In the genomic region with DNA sequence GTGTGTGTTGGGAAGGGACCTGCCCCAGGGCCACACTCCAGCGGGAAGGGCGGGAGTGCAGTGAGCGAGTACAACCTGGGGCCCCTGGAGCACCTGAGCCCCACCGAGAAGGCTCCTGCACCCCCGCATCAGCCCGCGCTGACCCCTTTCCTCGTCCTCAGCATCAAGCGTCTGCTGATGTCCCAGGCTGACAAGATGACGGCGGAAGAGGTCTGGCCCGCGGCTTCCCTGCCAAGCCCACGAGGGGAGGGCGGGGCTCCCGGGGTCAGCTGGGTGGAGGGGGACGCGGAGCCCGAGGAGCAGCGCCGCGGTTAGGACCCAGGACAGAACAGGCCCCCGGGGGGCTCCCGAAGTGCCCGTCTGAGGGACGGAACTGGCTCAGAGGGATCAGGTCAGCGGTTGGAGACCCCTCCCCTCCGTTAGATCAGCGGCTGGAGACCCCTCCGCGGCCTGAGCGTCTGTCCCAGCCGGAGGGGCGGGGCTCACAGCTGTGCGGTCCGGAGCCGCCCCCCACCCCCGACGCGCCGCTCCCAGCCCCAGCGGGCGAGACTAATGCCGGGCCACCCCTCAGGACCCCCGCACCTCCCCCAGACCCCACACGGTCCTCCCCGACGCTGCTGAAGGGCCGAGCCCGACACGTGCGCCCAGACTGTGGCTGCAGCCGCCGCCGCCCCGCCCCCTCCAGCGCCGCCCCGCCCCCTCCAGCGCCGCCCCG, we compare ENCODE assay signal across 8 cellular contexts. TPM values are rescaled to one million over a fixed set of nuclear protein-coding genes. Genes with fewer than 3 reads are reported as not detected.
DNase-seq lines count a peak whose midpoint lies in the region; ATAC-seq and TF ChIP-seq lines count a peak whose summit lies in the region.

No MANE protein-coding gene starts in this region.

- DNase-seq in GM12864 (ENCODE audit: low read depth) (no peak), NB4 (ENCODE audit: low read depth) (peak; percentile 77), right atrium auricular region (ENCODE audit: low spot score) (no peak), sigmoid colon (peak; percentile 89), HFFc6 (no peak), NCI-H1930 (lab: John Stamatoyannopoulos, UW) (no peak)
- peak; percentile 43 for DNase-seq in activated naive CD4-positive, alpha-beta T cell treated with anti-CD3 and anti-CD28 coated beads, Interleukin-2, amount 50 U/mL, for 16 hours

- H3K27me3 Mint-ChIP-seq in HFFc6 (ENCODE audit: insufficient read depth) = peaks cover 2% of the 10 kb centered on the region; the same call in 1 of the 2 replicates

- H3K27me3 ChIP-seq in right atrium auricular region = no peaks in the 10 kb centered on the region
- H3K27me3 ChIP-seq in sigmoid colon = peaks cover 8 to 55% (median 33%) of the 10 kb centered on the region in 3 donors

- no peaks in the 10 kb centered on the region for H3K36me3 Mint-ChIP-seq in HFFc6 (ENCODE audit: low read depth)

- H3K27ac Mint-ChIP-seq in HFFc6 = no peak overlapping the region

- no peaks in the 10 kb centered on the region for H3K4me1 Mint-ChIP-seq in HFFc6 (ENCODE audit: low read depth)

- TF ChIP-seq EP300 in sigmoid colon (IDR thresholded peaks at IDR 0.05) = no peak

- H3K27ac ChIP-seq in right atrium auricular region (peak overlapping the region in 1 of 2 donors; percentile 66), sigmoid colon (peak overlapping the region in 2 of 4 donors; percentile 35 to 47)

- H3K36me3 ChIP-seq in right atrium auricular region (no peaks in the 10 kb centered on the region), sigmoid colon (no peaks in the 10 kb centered on the region)

- H3K9me3 ChIP-seq in right atrium auricular region (no peaks in the 10 kb centered on the region), sigmoid colon (no peaks in the 10 kb centered on the region)

- H3K4me1 ChIP-seq in right atrium auricular region (peaks cover 0 to 32% of the 10 kb centered on the region in 2 donors), sigmoid colon (peaks cover 0 to 20% (median 9%) of the 10 kb centered on the region in 4 donors)

- intact Hi-C loops in sigmoid colon (cut with DNase I) = no loop called here

- peak overlapping the region; percentile 56 for H3K4me3 ChIP-seq in GM12864 (ENCODE audit: low read depth, low read length)
- peak overlapping the region; percentile 32 for H3K4me3 ChIP-seq in NB4 (ENCODE audit: low read depth, low read length)
- H3K4me3 ChIP-seq in right atrium auricular region = peak overlapping the region; percentile 51 to 65
- H3K4me3 ChIP-seq in sigmoid colon = peak overlapping the region; percentile 35 to 56 (median 44)

- TF ChIP-seq POLR2A in NB4 (IDR thresholded peaks at IDR 0.05; ENCODE audit: extremely low read depth, insufficient read length) (no peak), sigmoid colon (IDR thresholded peaks at IDR 0.05) (no peak)

- ATAC-seq in HG03139 (IDR thresholded peaks at IDR 0.05; ENCODE audit: unreplicated experiment) = no peak

- H3K9me3 Mint-ChIP-seq in HFFc6 = no peaks in the 10 kb centered on the region

- no peak overlapping the region for H3K4me3 Mint-ChIP-seq in HFFc6

- 27 to 28% methylated on average over 60 to 62 of the region's 62 CpGs for WGBS in sigmoid colon, 2 donors

- no peak for TF ChIP-seq CTCF in GM12864 (IDR thresholded peaks at IDR 0.05; ENCODE audit: low read depth, low read length, missing control alignments)
- no peak for TF ChIP-seq CTCF in NB4 (IDR thresholded peaks at IDR 0.05; ENCODE audit: low read depth, low read length)
- no peak for TF ChIP-seq CTCF in right atrium auricular region (IDR thresholded peaks at IDR 0.05)
- no peak for TF ChIP-seq CTCF in sigmoid colon (IDR thresholded peaks at IDR 0.05)
- no peak for TF ChIP-seq CTCF in HFFc6 (IDR thresholded peaks at IDR 0.05)

RNA-seq across cellular contexts. Expression of a gene that starts 6.7 kb away (rescaled TPM):
- 1 to 10 TPM; 3.2 to 3.6 TPM for total RNA-seq in right atrium auricular region
- 10 to 100 TPM in 2 of 4 donors, 1 to 10 TPM in 2; 5.7 to 11.7 (median 9.8) TPM for total RNA-seq in sigmoid colon
- polyA plus RNA-seq in sigmoid colon = 10 to 100 TPM; 19.2 to 29.7 (median 28.7) TPM
- total RNA-seq in HFFc6 (2021; fragmentation: NEBNext Ultra II Directional; extraction: Animal tissue kit (Norgen Biotek cat#: 25700)) = 10 to 100 TPM; 14.2 to 23.0 (median 18.8) TPM

RNA-seq across cellular contexts. Expression of a gene that starts 7.0 kb away (rescaled TPM):
- total RNA-seq in right atrium auricular region (100 to 1,000 TPM in 1 of 2 donors, 10 to 100 TPM in 1; 85.1 to 265 TPM), sigmoid colon (100 to 1,000 TPM; 104 to 244 (median 194) TPM)
- 1,000 to 10,000 TPM in 2 of 3 donors, 100 to 1,000 TPM in 1; 610 to 1,302 (median 1,156) TPM for polyA plus RNA-seq in sigmoid colon
- 100 to 1,000 TPM; 181 to 374 (median 290) TPM for total RNA-seq in HFFc6 (2021; fragmentation: NEBNext Ultra II Directional; extraction: Animal tissue kit (Norgen Biotek cat#: 25700))

RNA-seq across cellular contexts. Expression of a gene that starts 7.9 kb away (rescaled TPM):
- 10 to 100 TPM in 1 of 2 donors, 1 to 10 TPM in 1; 10.0 to 12.0 TPM for total RNA-seq in right atrium auricular region
- total RNA-seq in sigmoid colon = 1 to 10 TPM; 3.9 to 5.0 (median 4.5) TPM
- polyA plus RNA-seq in sigmoid colon = 1 to 10 TPM; 2.4 to 6.4 (median 4.6) TPM
- under 1 TPM in 5 of 6 experiments, not detected in 1; 0.13 to 0.62 (median 0.21) TPM for total RNA-seq in HFFc6 (2021; fragmentation: NEBNext Ultra II Directional; extraction: Animal tissue kit (Norgen Biotek cat#: 25700))

RNA-seq across cellular contexts. Expression of a gene that starts 24.5 kb away (rescaled TPM):
- total RNA-seq in right atrium auricular region = 10 to 100 TPM; 17.9 to 22.6 TPM
- 10 to 100 TPM; 26.4 to 60.1 (median 40.2) TPM for total RNA-seq in sigmoid colon
- 10 to 100 TPM; 15.6 to 52.9 (median 24.5) TPM for polyA plus RNA-seq in sigmoid colon
- 10 to 100 TPM; 28.5 to 34.5 (median 30.2) TPM for total RNA-seq in HFFc6 (2021; fragmentation: NEBNext Ultra II Directional; extraction: Animal tissue kit (Norgen Biotek cat#: 25700))

RNA-seq across cellular contexts. Expression of a gene that starts 55.7 kb away (rescaled TPM):
- total RNA-seq in right atrium auricular region = 1 to 10 TPM; 2.3 to 4.6 TPM
- total RNA-seq in sigmoid colon = 1 to 10 TPM in 2 of 4 donors, under 1 TPM in 1, not detected in 1; 0.41 to 5.4 (median 2.6) TPM
- polyA plus RNA-seq in sigmoid colon = 1 to 10 TPM in 1 of 3 donors, under 1 TPM in 2; under 0.01 to 4.1 (median 0.46) TPM
- total RNA-seq in HFFc6 (2021; fragmentation: NEBNext Ultra II Directional; extraction: Animal tissue kit (Norgen Biotek cat#: 25700)) = not detected

Comparison
In these comparisons a context has a peak if more than half of its experiments do, and no peak if none do; other contexts are left out.
1. DNase-seq: peak in NB4 (single experiment), activated naive CD4-positive, alpha-beta T cell treated with anti-CD3 and anti-CD28 coated beads, Interleukin-2, amount 50 U/mL, for 16 hours (single experiment) and sigmoid colon (single experiment); none in GM12864 (single experiment), right atrium auricular region (single experiment), HFFc6 (single experiment) and NCI-H1930 (0 of 2).
2. Peak in every context shown above with its lines, with median percentiles within 50 percentile points of each other: H3K4me3 ChIP-seq.